In the genomic region with DNA sequence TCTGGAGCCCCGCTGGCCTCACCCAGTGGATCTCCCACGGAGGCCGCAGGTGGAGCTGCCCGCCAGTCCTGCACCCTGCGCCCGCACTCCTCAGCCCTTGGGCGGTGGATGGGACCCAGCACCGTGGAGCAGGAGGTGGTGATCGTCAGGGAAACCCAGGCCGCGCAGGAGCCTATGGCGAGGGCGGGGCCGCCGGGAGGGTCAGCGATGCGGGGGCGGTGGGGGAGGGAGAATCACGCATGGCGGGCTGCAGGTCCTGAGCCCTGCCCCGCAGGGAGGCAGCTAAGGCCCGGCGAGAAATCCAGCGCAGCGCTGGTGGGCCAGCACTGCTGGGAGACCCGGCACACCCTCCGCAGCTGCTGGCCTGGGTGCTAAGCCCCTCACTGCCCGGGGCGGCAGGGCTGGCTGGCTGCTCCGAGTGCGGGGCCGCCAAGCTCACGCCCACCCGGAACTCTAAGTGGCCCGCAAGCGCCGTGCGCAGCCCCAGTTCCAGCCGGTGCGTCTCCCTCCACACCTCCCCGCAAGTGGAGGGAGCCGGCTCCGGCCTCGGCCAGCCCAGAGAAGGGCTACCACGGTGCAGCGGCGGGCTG, we compare ENCODE assay signal across 16 cellular contexts.
DNase-seq lines count a peak whose midpoint lies in the region; ATAC-seq and TF ChIP-seq lines count a peak whose summit lies in the region.
"Had no signal": no experiment of that assay in that cellular context is flagged by ENCODE, and none has a peak within 500 bp of the region (broad histone marks: within the 10 kb centered on the region; RNA-seq: fewer than 3 reads in every experiment).

No MANE protein-coding gene starts in this region.

- ATAC-seq in Right ventricle myocardium superior (ENCODE audit: poor library complexity) (no peak), left cardiac atrium (no peak)
- ATAC-seq: A549 had no signal

- H3K79me2 ChIP-seq in H9 (ENCODE audit: insufficient read depth, low read length): no peaks in the 10 kb centered on the region

- no peak overlapping the region for H4K5ac ChIP-seq in H9 (ENCODE audit: insufficient read length, low read depth, low read length)

- H3K4me3 ChIP-seq in GM06990 (replicated peaks; ENCODE audit: low read depth, low read length) (no peak overlapping the region), neuronal stem cell (ENCODE audit: low read length in 2 of 2) (no peak overlapping the region), esophagus squamous epithelium (no peak overlapping the region)
- H3K4me3 ChIP-seq: A549 had no signal

- H2BK5ac ChIP-seq in H9 (ENCODE audit: insufficient read length, low read length) (no peak overlapping the region), neuronal stem cell (ENCODE audit: low read length) (no peak overlapping the region)

- TF ChIP-seq POLR2A in esophagus squamous epithelium (IDR thresholded peaks at IDR 0.05): no peak

- H2AFZ ChIP-seq in H9 (ENCODE audit: low read length) (no peak overlapping the region), neuronal stem cell (ENCODE audit: low read length) (no peak overlapping the region)

- H3K27me3 Mint-ChIP-seq in H9 (ENCODE audit: low read depth): no peaks in the 10 kb centered on the region
- H3K27me3 Mint-ChIP-seq: CD4-positive, alpha-beta memory T cell had no signal

- H2BK20ac ChIP-seq in H9 (ENCODE audit: low read depth, low read length, poor library complexity, severe bottlenecking): no peak overlapping the region

- no peaks in the 10 kb centered on the region for H3K4me1 Mint-ChIP-seq in H9
- H3K4me1 Mint-ChIP-seq: CD4-positive, alpha-beta memory T cell had no signal

- peaks cover 9 to 12% of the 10 kb centered on the region in 2 experiments; a peak in 4 of 5 replicates for H3K9me3 Mint-ChIP-seq in H9

- H3K4me1 ChIP-seq in H9 (ENCODE audit: insufficient read depth, low read length) (no peaks in the 10 kb centered on the region), neuronal stem cell (ENCODE audit: control insufficient read depth in 2 of 2, insufficient read depth in 1 of 2, low read depth in 1 of 2, low read length in 2 of 2) (no peaks in the 10 kb centered on the region), esophagus squamous epithelium (no peaks in the 10 kb centered on the region)
- H3K4me1 ChIP-seq: A549, BE2C had no signal

- H3K9ac ChIP-seq in H9 (ENCODE audit: extremely low read depth, insufficient read length, low read length): no peak overlapping the region
- no peak overlapping the region for H3K9ac ChIP-seq in neuronal stem cell (ENCODE audit: low read depth, low read length, poor library complexity)

- no peak overlapping the region for H3K56ac ChIP-seq in H9 (ENCODE audit: insufficient read length, low read depth, low read length)

- H2BK15ac ChIP-seq in H9 (ENCODE audit: low read depth, low read length) (no peak overlapping the region), neuronal stem cell (ENCODE audit: low read length) (no peak overlapping the region)

- H3K23ac ChIP-seq in H9 (ENCODE audit: insufficient read length, low read depth, low read length) (no peak overlapping the region), neuronal stem cell (ENCODE audit: low read depth, low read length, poor library complexity) (no peak overlapping the region)

- intact Hi-C loops in Right ventricle myocardium superior (cut with DNase I) (no loop called here), left cardiac atrium (cut with DNase I) (no loop called here), esophagus squamous epithelium (cut with DNase I) (no loop called here)

- DNase-seq in Right ventricle myocardium superior: peak; percentile 34
- no peak for DNase-seq in left cardiac atrium
- peak; percentile 0 for DNase-seq in GM06990 (ENCODE audit: extremely low read depth, insufficient read length)
- peak; percentile 26 for DNase-seq in H9
- no peak for DNase-seq in neuronal stem cell (ENCODE audit: low spot score)
- DNase-seq in esophagus squamous epithelium (lab: John Stamatoyannopoulos, UW): no peak
- no peak for DNase-seq in Kasumi-1 (lab: John Stamatoyannopoulos, UW)
- DNase-seq: BE2C, DND-41, GDM1, HCEC 1CT, HFFc6 had no signal

- no peak overlapping the region for H3K27ac Mint-ChIP-seq in H9
- H3K27ac Mint-ChIP-seq: CD4-positive, alpha-beta memory T cell; HFFc6 had no signal

- H3K18ac ChIP-seq in H9 (ENCODE audit: insufficient read length, low read depth, low read length) (no peak overlapping the region), neuronal stem cell (ENCODE audit: low read length) (no peak overlapping the region)

- no peak for TF ChIP-seq CTCF in GM06990 (IDR thresholded peaks at IDR 0.05; ENCODE audit: insufficient read depth, low read length, poor library complexity, severe bottlenecking)
- TF ChIP-seq CTCF in H9 (conservative IDR thresholded peaks at IDR 0.05): no peak
- TF ChIP-seq CTCF in esophagus squamous epithelium (IDR thresholded peaks at IDR 0.05): no peak

- H4K91ac ChIP-seq in H9 (ENCODE audit: insufficient read length, low read depth, low read length): no peak overlapping the region
- no peak overlapping the region for H4K91ac ChIP-seq in neuronal stem cell (ENCODE audit: low read depth, low read length, poor library complexity)

- no peak overlapping the region for H4K8ac ChIP-seq in H9 (replicated peaks; ENCODE audit: insufficient read length, low read depth, low read length)
- H4K8ac ChIP-seq in neuronal stem cell (ENCODE audit: low read depth, low read length): no peak overlapping the region

- H3K23me2 ChIP-seq in H9 (ENCODE audit: insufficient read length, low read depth, low read length, poor library complexity, severe bottlenecking): no peaks in the 10 kb centered on the region

- H3K79me1 ChIP-seq in H9 (ENCODE audit: insufficient read depth, low read depth, low read length, poor library complexity, severe bottlenecking) (no peaks in the 10 kb centered on the region), neuronal stem cell (ENCODE audit: low read depth, low read length) (no peaks in the 10 kb centered on the region)

- H4K20me1 ChIP-seq in H9 (ENCODE audit: control insufficient read depth, insufficient read depth, insufficient read length): no peaks in the 10 kb centered on the region

- H2BK12ac ChIP-seq in H9 (ENCODE audit: insufficient read length, low read depth, low read length) (no peak overlapping the region), neuronal stem cell (ENCODE audit: low read length) (no peak overlapping the region)

- peaks cover 3 to 8% (median 5%) of the 10 kb centered on the region in 3 experiments; a peak in 3 of 7 replicates for H3K36me3 Mint-ChIP-seq in H9 (ENCODE audit: insufficient read depth in 1 of 3, low read depth in 3 of 3)
- H3K36me3 Mint-ChIP-seq: CD4-positive, alpha-beta memory T cell had no signal

- no peaks in the 10 kb centered on the region for H3K36me3 ChIP-seq in GM06990 (ENCODE audit: control insufficient read depth, insufficient read depth, low read length)
- no peaks in the 10 kb centered on the region for H3K36me3 ChIP-seq in neuronal stem cell (replicated peaks in 1 of 2; ENCODE audit: control insufficient read depth in 2 of 2, insufficient read depth in 2 of 2, low read length in 2 of 2)
- H3K36me3 ChIP-seq in esophagus squamous epithelium: no peaks in the 10 kb centered on the region
- H3K36me3 ChIP-seq: BE2C had no signal

- no peak overlapping the region for H3K4me3 Mint-ChIP-seq in H9
- H3K4me3 Mint-ChIP-seq: CD4-positive, alpha-beta memory T cell; HFFc6 had no signal

- no peak overlapping the region for H3K4me2 ChIP-seq in H9 (ENCODE audit: insufficient read depth, insufficient read length, low read length)
- H3K4me2 ChIP-seq in neuronal stem cell (ENCODE audit: insufficient read depth, low read length, poor library complexity, severe bottlenecking): no peak overlapping the region
- H3K4me2 ChIP-seq: A549 had no signal

- H3K27ac ChIP-seq in H9 (ENCODE audit: insufficient read length, low read depth, low read length): no peak overlapping the region
- no peak overlapping the region for H3K27ac ChIP-seq in neuronal stem cell (replicated peaks; ENCODE audit: low read length)
- no peak overlapping the region for H3K27ac ChIP-seq in esophagus squamous epithelium
- H3K27ac ChIP-seq: A549, C4-2B, HL-60 had no signal

- H3K14ac ChIP-seq in H9 (ENCODE audit: insufficient read depth, low read length): no peak overlapping the region
- H3K14ac ChIP-seq in neuronal stem cell (ENCODE audit: low read length): peak overlapping the region; percentile 38

- H3K9me3 ChIP-seq in H9 (ENCODE audit: control insufficient read depth, low read depth, low read length) (no peaks in the 10 kb centered on the region), neuronal stem cell (replicated peaks in 1 of 2; ENCODE audit: control insufficient read depth in 2 of 2, insufficient read depth in 1 of 2, low read depth in 1 of 2, low read length in 2 of 2) (no peaks in the 10 kb centered on the region), esophagus squamous epithelium (peaks cover 0 to 17% (median 5%) of the 10 kb centered on the region in 3 donors)
- H3K9me3 ChIP-seq: A549, BE2C had no signal

- H2BK120ac ChIP-seq in H9 (ENCODE audit: low read depth, low read length, poor library complexity, severe bottlenecking) (no peak overlapping the region), neuronal stem cell (ENCODE audit: low read depth, low read length) (no peak overlapping the region)

- H3T11ph ChIP-seq in H9 (ENCODE audit: low read length): no peak overlapping the region

- no peak overlapping the region for H2AK5ac ChIP-seq in H9 (ENCODE audit: insufficient read length, low read length)
- no peak overlapping the region for H2AK5ac ChIP-seq in neuronal stem cell (ENCODE audit: low read depth, low read length)

- H3K4ac ChIP-seq in H9 (ENCODE audit: low read depth, low read length) (no peak overlapping the region), neuronal stem cell (ENCODE audit: low read length) (no peak overlapping the region)

- H3K27me3 ChIP-seq in GM06990 (replicated peaks; ENCODE audit: control insufficient read depth, insufficient read depth, low read length) (no peaks in the 10 kb centered on the region), H9 (ENCODE audit: insufficient read depth, low read length) (no peaks in the 10 kb centered on the region), neuronal stem cell (ENCODE audit: control insufficient read depth in 3 of 3, insufficient read depth in 3 of 3, low read depth in 1 of 3, low read length in 3 of 3) (no peaks in the 10 kb centered on the region), esophagus squamous epithelium (no peaks in the 10 kb centered on the region)
- H3K27me3 ChIP-seq: BE2C had no signal

- WGBS in H9 (ENCODE audit: extremely low coverage, insufficient read length, low lambda C conversion rate): no CpG with 5 or more reads among the region's 47 CpGs
- no CpG with 5 or more reads among the region's 47 CpGs for WGBS in neuronal stem cell (ENCODE audit: extremely low coverage in 2 of 2, insufficient read length in 2 of 2, insufficient replicate concordance in 1 of 2), 2 donors
- 78 to 89% methylated on average over 3 to 5 of the region's 47 CpGs for WGBS in esophagus squamous epithelium, 2 donors

Comparison
In these comparisons a context has a peak if more than half of its experiments do, and no peak if none do; other contexts are left out.
1. DNase-seq: peak in Right ventricle myocardium superior (single experiment), GM06990 (single experiment) and H9 (single experiment); none in left cardiac atrium (single experiment), neuronal stem cell (single experiment), esophagus squamous epithelium (single experiment) and Kasumi-1 (0 of 2).